ENCODE assay signal across 1 cellular context in genomic region chr1:160097911-160098851, GRCh38.
TF ChIP-seq lines count a peak whose summit lies in the region.

IGSF8 (minus strand) TSS chr1:160098619; CDS start chr1:160098472, 147 bp downstream.

TF ChIP-seq in K562, 482 proteins besides CTCF, POLR2A, EP300 and RAD21 (continued from another document):
- TF ChIP-seq DEAF1 (CRISPR knock-in tag; IDR thresholded peaks at IDR 0.05) (no peak), VEZF1 (CRISPR knock-in tag; IDR thresholded peaks at IDR 0.05) (peak; percentile 94), ZFX (CRISPR knock-in tag; IDR thresholded peaks at IDR 0.05) (peak; percentile 46), EGR1 (conservative IDR thresholded peaks at IDR 0.05) (peak; percentile 31), SIN3B (IDR thresholded peaks at IDR 0.05; ENCODE audit: low read depth) (no peak), MBD2 (IDR thresholded peaks at IDR 0.05; ENCODE audit: borderline replicate concordance, low read depth) (peak; percentile 95), CBX5 (IDR thresholded peaks at IDR 0.05; ENCODE audit: borderline replicate concordance, low read depth) (no peak), ETS1 (conservative IDR thresholded peaks at IDR 0.05; ENCODE audit: control insufficient read depth, low read depth, low read length) (0 out of 2 replicates have a peak, but pooled peaks have one; percentile 17), ZNF347 (CRISPR knock-in tag; IDR thresholded peaks at IDR 0.05; ENCODE audit: low read depth) (no peak), SAP30 (IDR thresholded peaks at IDR 0.05; ENCODE audit: borderline replicate concordance, insufficient read depth, low read depth, low read length, poor library complexity, severe bottlenecking) (peak; percentile 31), CCNT2 (IDR thresholded peaks at IDR 0.05; ENCODE audit: borderline replicate concordance, extremely low read depth, insufficient read length, low read depth, low read length) (peak; percentile 37), E2F6 (IDR thresholded peaks at IDR 0.05; ENCODE audit: borderline replicate concordance in 1 of 2, extremely low read depth in 1 of 2, insufficient read depth in 1 of 2, insufficient read length in 1 of 2, low read depth in 1 of 2, low read length in 1 of 2, poor library complexity in 1 of 2, severe bottlenecking in 1 of 2) (peak in 1 of 2 experiments; percentile 27), E2F8 (IDR thresholded peaks at IDR 0.05; ENCODE audit: low read depth, partially characterized antibody) (no peak), ZBTB7A (IDR thresholded peaks at IDR 0.05; ENCODE audit: borderline replicate concordance, control insufficient read depth, low read depth, low read length) (peak; percentile 11; the same call in 1 of the 2 replicates), HDAC1 (IDR thresholded peaks at IDR 0.05) (peak in 1 of 2 experiments; percentile 31; a peak in 1 of 4 replicates), SP1 (CRISPR knock-in tag; IDR thresholded peaks at IDR 0.05) (peak; percentile 84), CTBP1 (IDR thresholded peaks at IDR 0.05; ENCODE audit: borderline replicate concordance) (0 out of 2 replicates have a peak, but pooled peaks have one; percentile 14)
